Comparison of ENCODE assay signal across 1 cellular context in the genomic region with DNA sequence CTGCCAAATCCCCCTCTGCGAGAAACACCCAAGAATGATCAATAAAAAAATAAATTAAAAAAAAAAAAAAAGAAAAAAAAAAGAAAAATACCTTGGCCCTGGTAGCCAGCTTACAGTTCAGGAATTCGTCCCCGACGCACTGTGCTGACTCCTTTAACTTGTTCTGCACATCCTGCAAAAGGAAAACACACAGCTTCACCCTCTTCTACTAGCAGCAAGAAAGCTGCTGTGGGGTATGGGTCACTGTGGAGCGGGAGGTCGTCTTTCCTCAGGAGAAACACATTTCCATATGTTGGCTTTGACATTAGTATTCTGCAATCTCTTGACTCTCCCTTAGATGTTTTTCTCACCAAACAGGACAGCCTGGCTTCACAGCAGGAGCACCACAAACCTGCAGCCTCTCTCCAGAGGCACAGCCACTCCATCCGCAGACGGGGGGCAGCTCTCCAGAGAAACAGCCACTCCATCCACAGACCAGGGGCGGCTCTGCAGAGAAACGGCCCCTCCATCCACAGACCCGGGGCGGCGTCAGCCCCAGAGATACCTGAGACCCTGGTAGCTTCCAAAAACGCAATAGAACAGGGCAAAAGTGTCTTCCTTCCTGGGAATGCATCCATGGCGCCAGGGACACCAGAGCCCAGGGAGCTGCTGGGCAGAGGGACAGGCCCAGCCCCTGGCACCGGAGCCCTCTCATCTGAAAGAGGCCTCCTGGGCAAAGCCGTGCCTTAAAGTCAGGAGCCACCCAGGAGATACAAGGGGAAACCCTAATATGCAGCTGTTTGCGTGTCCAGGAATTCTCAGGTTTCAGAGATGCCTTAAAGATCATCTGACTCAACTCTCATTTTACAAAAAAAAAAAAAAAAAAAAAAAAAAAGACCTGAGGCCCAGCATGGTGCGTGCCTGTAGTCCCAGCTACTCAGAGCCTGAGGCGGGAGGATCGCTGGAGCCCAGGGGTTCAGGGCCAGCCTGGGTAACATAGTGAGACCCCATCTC.
TF ChIP-seq lines count a peak whose summit lies in the region.

No MANE protein-coding gene starts in this region.

TF ChIP-seq in HepG2, 621 proteins besides CTCF, POLR2A, EP300 and RAD21 (continues in another document):
- TF ChIP-seq, protein P1, sequence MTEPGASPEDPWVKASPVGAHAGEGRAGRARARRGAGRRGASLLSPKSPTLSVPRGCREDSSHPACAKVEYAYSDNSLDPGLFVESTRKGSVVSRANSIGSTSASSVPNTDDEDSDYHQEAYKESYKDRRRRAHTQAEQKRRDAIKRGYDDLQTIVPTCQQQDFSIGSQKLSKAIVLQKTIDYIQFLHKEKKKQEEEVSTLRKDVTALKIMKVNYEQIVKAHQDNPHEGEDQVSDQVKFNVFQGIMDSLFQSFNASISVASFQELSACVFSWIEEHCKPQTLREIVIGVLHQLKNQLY (CRISPR knock-in tag; IDR thresholded peaks at IDR 0.05) = no peak
- TF ChIP-seq SETDB1 (CRISPR knock-in tag; IDR thresholded peaks at IDR 0.05; ENCODE audit: borderline replicate concordance) (no peak), NRL (CRISPR knock-in tag; IDR thresholded peaks at IDR 0.05; ENCODE audit: borderline replicate concordance) (no peak), ZNF101 (CRISPR knock-in tag; IDR thresholded peaks at IDR 0.05; ENCODE audit: borderline replicate concordance, low read depth) (no peak), DR1 (CRISPR knock-in tag; IDR thresholded peaks at IDR 0.05) (no peak), NR2F6 (IDR thresholded peaks at IDR 0.05) (peak; percentile 20; the same call in 1 of the 2 replicates), NR2F6 (CRISPR knock-in tag; IDR thresholded peaks at IDR 0.05) (no peak), ZNF234 (CRISPR knock-in tag; conservative IDR thresholded peaks at IDR 0.05) (0 out of 2 replicates have a peak, but pooled peaks have one; percentile 21), REXO4 (CRISPR knock-in tag; IDR thresholded peaks at IDR 0.05; ENCODE audit: borderline replicate concordance) (no peak), ZC3H13 (CRISPR knock-in tag; IDR thresholded peaks at IDR 0.05) (no peak), ZNF572 (CRISPR knock-in tag; IDR thresholded peaks at IDR 0.05) (0 out of 2 replicates have a peak, but pooled peaks have one; percentile 24), THYN1 (CRISPR knock-in tag; IDR thresholded peaks at IDR 0.05; ENCODE audit: borderline replicate concordance, low read depth) (no peak), PHF21A (CRISPR knock-in tag; IDR thresholded peaks at IDR 0.05) (no peak), SOX6 (IDR thresholded peaks at IDR 0.05) (no peak), SOX6 (CRISPR knock-in tag; IDR thresholded peaks at IDR 0.05) (peak; percentile 48), ZNF431 (CRISPR knock-in tag; IDR thresholded peaks at IDR 0.05; ENCODE audit: borderline replicate concordance, low read depth) (no peak), MED1 (CRISPR knock-in tag; IDR thresholded peaks at IDR 0.05) (0 out of 2 replicates have a peak, but pooled peaks have one; percentile 14), CREB1 (IDR thresholded peaks at IDR 0.05) (no peak), CREB1 (CRISPR knock-in tag; IDR thresholded peaks at IDR 0.05) (no peak), ZNF709 (CRISPR knock-in tag; IDR thresholded peaks at IDR 0.05) (no peak), ZNF605 (CRISPR knock-in tag; IDR thresholded peaks at IDR 0.05) (0 out of 2 replicates have a peak, but pooled peaks have one; percentile 32), CHD4 (IDR thresholded peaks at IDR 0.05; ENCODE audit: borderline replicate concordance, low read length) (no peak), ZSCAN20 (CRISPR knock-in tag; IDR thresholded peaks at IDR 0.05; ENCODE audit: borderline replicate concordance) (no peak), RAD51 (IDR thresholded peaks at IDR 0.05; ENCODE audit: borderline replicate concordance) (no peak), FOXJ3 (CRISPR knock-in tag; IDR thresholded peaks at IDR 0.05; ENCODE audit: borderline replicate concordance) (peak; percentile 14; the same call in 1 of the 2 replicates), ZNF160 (CRISPR knock-in tag; IDR thresholded peaks at IDR 0.05) (no peak), DMAP1 (CRISPR knock-in tag; IDR thresholded peaks at IDR 0.05) (no peak)
- TF ChIP-seq, protein P2, sequence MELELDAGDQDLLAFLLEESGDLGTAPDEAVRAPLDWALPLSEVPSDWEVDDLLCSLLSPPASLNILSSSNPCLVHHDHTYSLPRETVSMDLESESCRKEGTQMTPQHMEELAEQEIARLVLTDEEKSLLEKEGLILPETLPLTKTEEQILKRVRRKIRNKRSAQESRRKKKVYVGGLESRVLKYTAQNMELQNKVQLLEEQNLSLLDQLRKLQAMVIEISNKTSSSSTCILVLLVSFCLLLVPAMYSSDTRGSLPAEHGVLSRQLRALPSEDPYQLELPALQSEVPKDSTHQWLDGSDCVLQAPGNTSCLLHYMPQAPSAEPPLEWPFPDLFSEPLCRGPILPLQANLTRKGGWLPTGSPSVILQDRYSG (CRISPR knock-in tag; IDR thresholded peaks at IDR 0.05) = no peak
- TF ChIP-seq, protein P3, sequence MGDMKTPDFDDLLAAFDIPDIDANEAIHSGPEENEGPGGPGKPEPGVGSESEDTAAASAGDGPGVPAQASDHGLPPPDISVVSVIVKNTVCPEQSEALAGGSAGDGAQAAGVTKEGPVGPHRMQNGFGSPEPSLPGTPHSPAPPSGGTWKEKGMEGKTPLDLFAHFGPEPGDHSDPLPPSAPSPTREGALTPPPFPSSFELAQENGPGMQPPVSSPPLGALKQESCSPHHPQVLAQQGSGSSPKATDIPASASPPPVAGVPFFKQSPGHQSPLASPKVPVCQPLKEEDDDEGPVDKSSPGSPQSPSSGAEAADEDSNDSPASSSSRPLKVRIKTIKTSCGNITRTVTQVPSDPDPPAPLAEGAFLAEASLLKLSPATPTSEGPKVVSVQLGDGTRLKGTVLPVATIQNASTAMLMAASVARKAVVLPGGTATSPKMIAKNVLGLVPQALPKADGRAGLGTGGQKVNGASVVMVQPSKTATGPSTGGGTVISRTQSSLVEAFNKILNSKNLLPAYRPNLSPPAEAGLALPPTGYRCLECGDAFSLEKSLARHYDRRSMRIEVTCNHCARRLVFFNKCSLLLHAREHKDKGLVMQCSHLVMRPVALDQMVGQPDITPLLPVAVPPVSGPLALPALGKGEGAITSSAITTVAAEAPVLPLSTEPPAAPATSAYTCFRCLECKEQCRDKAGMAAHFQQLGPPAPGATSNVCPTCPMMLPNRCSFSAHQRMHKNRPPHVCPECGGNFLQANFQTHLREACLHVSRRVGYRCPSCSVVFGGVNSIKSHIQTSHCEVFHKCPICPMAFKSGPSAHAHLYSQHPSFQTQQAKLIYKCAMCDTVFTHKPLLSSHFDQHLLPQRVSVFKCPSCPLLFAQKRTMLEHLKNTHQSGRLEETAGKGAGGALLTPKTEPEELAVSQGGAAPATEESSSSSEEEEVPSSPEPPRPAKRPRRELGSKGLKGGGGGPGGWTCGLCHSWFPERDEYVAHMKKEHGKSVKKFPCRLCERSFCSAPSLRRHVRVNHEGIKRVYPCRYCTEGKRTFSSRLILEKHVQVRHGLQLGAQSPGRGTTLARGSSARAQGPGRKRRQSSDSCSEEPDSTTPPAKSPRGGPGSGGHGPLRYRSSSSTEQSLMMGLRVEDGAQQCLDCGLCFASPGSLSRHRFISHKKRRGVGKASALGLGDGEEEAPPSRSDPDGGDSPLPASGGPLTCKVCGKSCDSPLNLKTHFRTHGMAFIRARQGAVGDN (CRISPR knock-in tag; IDR thresholded peaks at IDR 0.05) = peak; percentile 53
- TF ChIP-seq, protein P4, sequence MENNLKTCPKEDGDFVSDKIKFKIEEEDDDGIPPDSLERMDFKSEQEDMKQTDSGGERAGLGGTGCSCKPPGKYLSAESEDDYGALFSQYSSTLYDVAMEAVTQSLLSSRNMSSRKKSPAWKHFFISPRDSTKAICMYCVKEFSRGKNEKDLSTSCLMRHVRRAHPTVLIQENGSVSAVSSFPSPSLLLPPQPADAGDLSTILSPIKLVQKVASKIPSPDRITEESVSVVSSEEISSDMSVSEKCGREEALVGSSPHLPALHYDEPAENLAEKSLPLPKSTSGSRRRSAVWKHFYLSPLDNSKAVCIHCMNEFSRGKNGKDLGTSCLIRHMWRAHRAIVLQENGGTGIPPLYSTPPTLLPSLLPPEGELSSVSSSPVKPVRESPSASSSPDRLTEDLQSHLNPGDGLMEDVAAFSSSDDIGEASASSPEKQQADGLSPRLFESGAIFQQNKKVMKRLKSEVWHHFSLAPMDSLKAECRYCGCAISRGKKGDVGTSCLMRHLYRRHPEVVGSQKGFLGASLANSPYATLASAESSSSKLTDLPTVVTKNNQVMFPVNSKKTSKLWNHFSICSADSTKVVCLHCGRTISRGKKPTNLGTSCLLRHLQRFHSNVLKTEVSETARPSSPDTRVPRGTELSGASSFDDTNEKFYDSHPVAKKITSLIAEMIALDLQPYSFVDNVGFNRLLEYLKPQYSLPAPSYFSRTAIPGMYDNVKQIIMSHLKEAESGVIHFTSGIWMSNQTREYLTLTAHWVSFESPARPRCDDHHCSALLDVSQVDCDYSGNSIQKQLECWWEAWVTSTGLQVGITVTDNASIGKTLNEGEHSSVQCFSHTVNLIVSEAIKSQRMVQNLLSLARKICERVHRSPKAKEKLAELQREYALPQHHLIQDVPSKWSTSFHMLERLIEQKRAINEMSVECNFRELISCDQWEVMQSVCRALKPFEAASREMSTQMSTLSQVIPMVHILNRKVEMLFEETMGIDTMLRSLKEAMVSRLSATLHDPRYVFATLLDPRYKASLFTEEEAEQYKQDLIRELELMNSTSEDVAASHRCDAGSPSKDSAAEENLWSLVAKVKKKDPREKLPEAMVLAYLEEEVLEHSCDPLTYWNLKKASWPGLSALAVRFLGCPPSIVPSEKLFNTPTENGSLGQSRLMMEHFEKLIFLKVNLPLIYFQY (CRISPR knock-in tag; IDR thresholded peaks at IDR 0.05; ENCODE audit: borderline replicate concordance) = no peak
- TF ChIP-seq, protein P5, sequence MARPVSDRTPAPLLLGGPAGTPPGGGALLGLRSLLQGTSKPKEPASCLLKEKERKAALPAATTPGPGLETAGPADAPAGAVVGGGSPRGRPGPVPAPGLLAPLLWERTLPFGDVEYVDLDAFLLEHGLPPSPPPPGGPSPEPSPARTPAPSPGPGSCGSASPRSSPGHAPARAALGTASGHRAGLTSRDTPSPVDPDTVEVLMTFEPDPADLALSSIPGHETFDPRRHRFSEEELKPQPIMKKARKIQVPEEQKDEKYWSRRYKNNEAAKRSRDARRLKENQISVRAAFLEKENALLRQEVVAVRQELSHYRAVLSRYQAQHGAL (CRISPR knock-in tag; IDR thresholded peaks at IDR 0.05; ENCODE audit: not compliant biosample characterization) = no peak
- TF ChIP-seq, protein P6, sequence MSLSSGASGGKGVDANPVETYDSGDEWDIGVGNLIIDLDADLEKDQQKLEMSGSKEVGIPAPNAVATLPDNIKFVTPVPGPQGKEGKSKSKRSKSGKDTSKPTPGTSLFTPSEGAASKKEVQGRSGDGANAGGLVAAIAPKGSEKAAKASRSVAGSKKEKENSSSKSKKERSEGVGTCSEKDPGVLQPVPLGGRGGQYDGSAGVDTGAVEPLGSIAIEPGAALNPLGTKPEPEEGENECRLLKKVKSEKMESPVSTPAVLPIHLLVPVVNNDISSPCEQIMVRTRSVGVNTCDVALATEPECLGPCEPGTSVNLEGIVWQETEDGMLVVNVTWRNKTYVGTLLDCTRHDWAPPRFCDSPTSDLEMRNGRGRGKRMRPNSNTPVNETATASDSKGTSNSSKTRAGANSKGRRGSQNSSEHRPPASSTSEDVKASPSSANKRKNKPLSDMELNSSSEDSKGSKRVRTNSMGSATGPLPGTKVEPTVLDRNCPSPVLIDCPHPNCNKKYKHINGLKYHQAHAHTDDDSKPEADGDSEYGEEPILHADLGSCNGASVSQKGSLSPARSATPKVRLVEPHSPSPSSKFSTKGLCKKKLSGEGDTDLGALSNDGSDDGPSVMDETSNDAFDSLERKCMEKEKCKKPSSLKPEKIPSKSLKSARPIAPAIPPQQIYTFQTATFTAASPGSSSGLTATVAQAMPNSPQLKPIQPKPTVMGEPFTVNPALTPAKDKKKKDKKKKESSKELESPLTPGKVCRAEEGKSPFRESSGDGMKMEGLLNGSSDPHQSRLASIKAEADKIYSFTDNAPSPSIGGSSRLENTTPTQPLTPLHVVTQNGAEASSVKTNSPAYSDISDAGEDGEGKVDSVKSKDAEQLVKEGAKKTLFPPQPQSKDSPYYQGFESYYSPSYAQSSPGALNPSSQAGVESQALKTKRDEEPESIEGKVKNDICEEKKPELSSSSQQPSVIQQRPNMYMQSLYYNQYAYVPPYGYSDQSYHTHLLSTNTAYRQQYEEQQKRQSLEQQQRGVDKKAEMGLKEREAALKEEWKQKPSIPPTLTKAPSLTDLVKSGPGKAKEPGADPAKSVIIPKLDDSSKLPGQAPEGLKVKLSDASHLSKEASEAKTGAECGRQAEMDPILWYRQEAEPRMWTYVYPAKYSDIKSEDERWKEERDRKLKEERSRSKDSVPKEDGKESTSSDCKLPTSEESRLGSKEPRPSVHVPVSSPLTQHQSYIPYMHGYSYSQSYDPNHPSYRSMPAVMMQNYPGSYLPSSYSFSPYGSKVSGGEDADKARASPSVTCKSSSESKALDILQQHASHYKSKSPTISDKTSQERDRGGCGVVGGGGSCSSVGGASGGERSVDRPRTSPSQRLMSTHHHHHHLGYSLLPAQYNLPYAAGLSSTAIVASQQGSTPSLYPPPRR (CRISPR knock-in tag; IDR thresholded peaks at IDR 0.05; ENCODE audit: borderline replicate concordance) = no peak
- TF ChIP-seq, protein P7, sequence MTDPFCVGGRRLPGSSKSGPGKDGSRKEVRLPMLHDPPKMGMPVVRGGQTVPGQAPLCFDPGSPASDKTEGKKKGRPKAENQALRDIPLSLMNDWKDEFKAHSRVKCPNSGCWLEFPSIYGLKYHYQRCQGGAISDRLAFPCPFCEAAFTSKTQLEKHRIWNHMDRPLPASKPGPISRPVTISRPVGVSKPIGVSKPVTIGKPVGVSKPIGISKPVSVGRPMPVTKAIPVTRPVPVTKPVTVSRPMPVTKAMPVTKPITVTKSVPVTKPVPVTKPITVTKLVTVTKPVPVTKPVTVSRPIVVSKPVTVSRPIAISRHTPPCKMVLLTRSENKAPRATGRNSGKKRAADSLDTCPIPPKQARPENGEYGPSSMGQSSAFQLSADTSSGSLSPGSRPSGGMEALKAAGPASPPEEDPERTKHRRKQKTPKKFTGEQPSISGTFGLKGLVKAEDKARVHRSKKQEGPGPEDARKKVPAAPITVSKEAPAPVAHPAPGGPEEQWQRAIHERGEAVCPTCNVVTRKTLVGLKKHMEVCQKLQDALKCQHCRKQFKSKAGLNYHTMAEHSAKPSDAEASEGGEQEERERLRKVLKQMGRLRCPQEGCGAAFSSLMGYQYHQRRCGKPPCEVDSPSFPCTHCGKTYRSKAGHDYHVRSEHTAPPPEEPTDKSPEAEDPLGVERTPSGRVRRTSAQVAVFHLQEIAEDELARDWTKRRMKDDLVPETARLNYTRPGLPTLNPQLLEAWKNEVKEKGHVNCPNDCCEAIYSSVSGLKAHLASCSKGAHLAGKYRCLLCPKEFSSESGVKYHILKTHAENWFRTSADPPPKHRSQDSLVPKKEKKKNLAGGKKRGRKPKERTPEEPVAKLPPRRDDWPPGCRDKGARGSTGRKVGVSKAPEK (CRISPR knock-in tag; IDR thresholded peaks at IDR 0.05; ENCODE audit: borderline replicate concordance) = peak; percentile 63; the same call in 1 of the 2 replicates
- TF ChIP-seq, protein P8, sequence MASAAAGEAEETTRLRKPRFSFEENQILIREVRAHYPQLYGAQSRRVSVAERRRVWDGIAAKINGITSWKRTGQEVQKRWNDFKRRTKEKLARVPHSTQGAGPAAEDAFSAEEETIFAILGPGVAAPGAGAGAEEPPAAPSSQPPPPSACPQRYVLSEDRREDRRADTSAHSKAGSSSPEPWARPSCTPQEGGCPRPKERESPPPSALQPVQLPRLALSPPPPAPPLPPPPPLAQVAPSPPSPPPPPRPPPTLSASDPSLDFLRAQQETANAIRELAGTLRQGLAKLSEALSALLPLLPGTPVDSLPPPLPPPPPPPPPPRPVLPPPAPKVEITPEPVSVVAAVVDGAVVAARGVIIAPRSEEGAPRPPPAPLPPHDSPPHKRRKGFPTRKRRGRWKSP (CRISPR knock-in tag; IDR thresholded peaks at IDR 0.05) = no peak
